19 cellular contexts compared by ENCODE assay signal in genomic region chr4:74446896-74447295, GRCh38. TPM values are rescaled to one million over a fixed set of nuclear protein-coding genes. Genes with fewer than 3 reads are reported as not detected.
"Had no signal": no experiment of that assay in that cellular context is flagged by ENCODE, and none has a peak within 500 bp of the region (broad histone marks: within the 10 kb centered on the region; RNA-seq: fewer than 3 reads in every experiment).

No MANE protein-coding gene starts in this region.

- H3K27ac ChIP-seq: gastrocnemius medialis, heart right ventricle, transverse colon had no signal

- H3K4me3 ChIP-seq: esophagus muscularis mucosa, heart right ventricle had no signal

- H3K27me3 Mint-ChIP-seq: activated CD4-positive, alpha-beta memory T cell treated with anti-CD3 and anti-CD28 coated beads for 36 hours had no signal

- H3K36me3 ChIP-seq: gastrocnemius medialis, heart right ventricle, left lung had no signal

- ATAC-seq: activated CD4-positive, CD25-positive, alpha-beta regulatory T cell treated with anti-CD3 and anti-CD28 coated beads, Interleukin-2, amount 50 U/mL, for 24 hours; gastrocnemius medialis; heart right ventricle; left lung; sciatic nerve had no signal

- H3K9me3 Mint-ChIP-seq: activated CD4-positive, alpha-beta memory T cell treated with anti-CD3 and anti-CD28 coated beads for 36 hours; dendritic cell treated with granulocyte-macrophage colony-stimulating factor and Interleukin-4, amounts not matched to agents 40 ng/mL and 50 ng/mL, for 4 days; endodermal cell; T-helper 2 cell treated with Interferon-gamma antibody and Interleukin-4, amounts not matched to agents 5 μg/mL and 100 μg/mL, for 36 hours had no signal

- H3K36me3 Mint-ChIP-seq: activated CD4-positive, alpha-beta memory T cell treated with anti-CD3 and anti-CD28 coated beads for 36 hours had no signal

- H3K27ac Mint-ChIP-seq: activated CD4-positive, alpha-beta memory T cell treated with anti-CD3 and anti-CD28 coated beads for 36 hours; dendritic cell treated with granulocyte-macrophage colony-stimulating factor and Interleukin-4, amounts not matched to agents 40 ng/mL and 50 ng/mL, for 4 days; endodermal cell; T-helper 2 cell treated with Interferon-gamma antibody and Interleukin-4, amounts not matched to agents 5 μg/mL and 100 μg/mL, for 36 hours had no signal

- H3K4me1 Mint-ChIP-seq: endodermal cell had no signal

- H3K27me3 ChIP-seq: esophagus muscularis mucosa, heart right ventricle, left lung, transverse colon had no signal

- H3K4me3 Mint-ChIP-seq: activated CD4-positive, alpha-beta memory T cell treated with anti-CD3 and anti-CD28 coated beads for 36 hours; dendritic cell treated with granulocyte-macrophage colony-stimulating factor and Interleukin-4, amounts not matched to agents 40 ng/mL and 50 ng/mL, for 4 days; endodermal cell; T-helper 2 cell treated with Interferon-gamma antibody and Interleukin-4, amounts not matched to agents 5 μg/mL and 100 μg/mL, for 36 hours had no signal

- H3K9me3 ChIP-seq: esophagus muscularis mucosa, gastrocnemius medialis, heart right ventricle, left lung, transverse colon had no signal

- DNase-seq: activated CD4-positive, alpha-beta memory T cell treated with anti-CD3 and anti-CD28 coated beads for 36 hours; activated naive CD4-positive, alpha-beta T cell; endodermal cell; gastrocnemius medialis; heart right ventricle; islet precursor cell; left lung; mesendoderm; stimulated activated CD4-positive, alpha-beta T cell treated with anti-CD3 and anti-CD28 coated beads, Interleukin-12 subunit alpha, Interleukin-12 subunit beta, amount 100 ng/mL, for 4 hours; stimulated activated naive CD4-positive, alpha-beta T cell; substantia nigra; SW 1271; transverse colon had no signal

RNA-seq across cellular contexts. Expression of gene AREG, which starts 2.0 kb away (rescaled TPM):
- polyA plus RNA-seq: neural cell had no signal
